ENCODE assay signal across 2 cellular contexts in genomic region chr6:70376628-70377027, GRCh38.
A peak's percentile ranks its signal among the peaks of the same experiment; 100 is the strongest.
TF ChIP-seq lines count a peak whose summit lies in the region.

No MANE protein-coding gene starts in this region.

TF ChIP-seq in HCT116, 20 proteins besides CTCF, POLR2A, EP300 and RAD21:
- TF ChIP-seq SIN3A (IDR thresholded peaks at IDR 0.05; ENCODE audit: low read depth) (no peak), REST (IDR thresholded peaks at IDR 0.05; ENCODE audit: low read depth) (no peak), FOSL1 (IDR thresholded peaks at IDR 0.05; ENCODE audit: low read depth) (no peak), CBX3 (IDR thresholded peaks at IDR 0.05; ENCODE audit: low read depth) (no peak), SRF (IDR thresholded peaks at IDR 0.05; ENCODE audit: low read depth) (no peak)

TF ChIP-seq in K562, 482 proteins besides CTCF, POLR2A, EP300 and RAD21:
- 0 out of 2 replicates have a peak, but pooled peaks have one; percentile 38 for TF ChIP-seq NCOR1 (IDR thresholded peaks at IDR 0.05)
- TF ChIP-seq ARID3A (IDR thresholded peaks at IDR 0.05; ENCODE audit: borderline replicate concordance, low read depth, low read length), result peak; percentile 8; the same call in 1 of the 2 replicates
- TF ChIP-seq ADNP (tag; IDR thresholded peaks at IDR 0.05), result peak; percentile 15
- peak; percentile 21; the same call in 1 of the 2 replicates for TF ChIP-seq SMARCE1 (IDR thresholded peaks at IDR 0.05)
- TF ChIP-seq MTA2 (IDR thresholded peaks at IDR 0.05; ENCODE audit: low read depth), result peak; percentile 46; the same call in 1 of the 2 replicates
- TF ChIP-seq FOSL1 (tag; conservative IDR thresholded peaks at IDR 0.05), result peak; percentile 15; the same call in 1 of the 2 replicates
- no peak for TF ChIP-seq RB1 (IDR thresholded peaks at IDR 0.05; ENCODE audit: low read depth)
- peak; percentile 53; the same call in 1 of the 2 replicates for TF ChIP-seq TCF3 (CRISPR knock-in tag; IDR thresholded peaks at IDR 0.05)
- peak in 1 of 2 experiments; percentile 5; a peak in 1 of 4 replicates for TF ChIP-seq RCOR1 (IDR thresholded peaks at IDR 0.05; ENCODE audit: borderline replicate concordance in 1 of 2, low read depth in 2 of 2, low read length in 2 of 2)
- TF ChIP-seq CEBPB (tag; IDR thresholded peaks at IDR 0.05), result no peak
- 0 out of 2 replicates have a peak, but pooled peaks have one; percentile 5 for TF ChIP-seq CBFA2T2 (conservative IDR thresholded peaks at IDR 0.05)
- peak; percentile 24; the same call in 1 of the 2 replicates for TF ChIP-seq SMARCA4 (IDR thresholded peaks at IDR 0.05)
- peak; percentile 76 for TF ChIP-seq ARID1B (IDR thresholded peaks at IDR 0.05)
- no peak for TF ChIP-seq ZNF668 (CRISPR knock-in tag; IDR thresholded peaks at IDR 0.05)
- peak; percentile 67; the same call in 1 of the 2 replicates for TF ChIP-seq SOX6 (IDR thresholded peaks at IDR 0.05)
- no peak for TF ChIP-seq ZBTB2 (IDR thresholded peaks at IDR 0.05)
- TF ChIP-seq TEAD4 (IDR thresholded peaks at IDR 0.05; ENCODE audit: low read length), result peak; percentile 45; the same call in 1 of the 2 replicates
- no peak for TF ChIP-seq TEAD4 (CRISPR knock-in tag; IDR thresholded peaks at IDR 0.05; ENCODE audit: borderline replicate concordance)
- TF ChIP-seq CBFA2T3 (IDR thresholded peaks at IDR 0.05), result peak; percentile 63
- TF ChIP-seq MEF2D (tag; conservative IDR thresholded peaks at IDR 0.05; ENCODE audit: low read depth), result peak; percentile 81
- no peak for TF ChIP-seq DACH1 (IDR thresholded peaks at IDR 0.05; ENCODE audit: partially characterized antibody)
- peak; percentile 56 for TF ChIP-seq TAL1 (IDR thresholded peaks at IDR 0.05)
